ENCODE assay signal across 18 cellular contexts in the genomic region with DNA sequence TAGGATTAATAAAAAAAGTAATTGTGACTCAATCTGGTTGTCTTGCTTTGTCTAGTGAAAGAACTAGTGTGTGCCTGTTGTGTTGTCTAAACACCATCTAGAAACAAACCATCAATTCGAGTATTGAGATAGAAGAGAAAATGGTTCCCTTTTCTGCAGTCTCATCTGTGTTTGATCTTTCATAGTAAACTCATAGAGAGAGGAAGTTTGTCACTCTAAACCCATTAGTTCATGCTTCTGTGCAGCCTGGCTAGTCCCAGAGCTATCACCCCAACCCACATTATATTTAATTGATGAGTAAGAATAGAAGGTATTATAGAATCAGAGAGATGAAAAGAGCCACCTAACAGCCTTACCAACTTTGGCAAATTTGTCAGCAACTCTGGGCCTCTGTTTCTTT.
"Had no signal": no experiment of that assay in that cellular context is flagged by ENCODE, and none has a peak within 500 bp of the region (broad histone marks: within the 10 kb centered on the region; RNA-seq: fewer than 3 reads in every experiment).

No MANE protein-coding gene starts in this region.

- H3K9me3 Mint-ChIP-seq: effector memory CD8-positive, alpha-beta T cell had no signal

- ATAC-seq: effector memory CD8-positive, alpha-beta T cell; gastroesophageal sphincter; left lobe of liver; mucosa of descending colon; naive thymus-derived CD8-positive, alpha-beta T cell had no signal

- H3K27ac Mint-ChIP-seq: dendritic cell treated with granulocyte-macrophage colony-stimulating factor and Interleukin-4, amounts not matched to agents 40 ng/mL and 50 ng/mL, for 4 days; effector memory CD8-positive, alpha-beta T cell; naive thymus-derived CD8-positive, alpha-beta T cell had no signal

- H3K27ac ChIP-seq: epithelial cell of prostate, gastroesophageal sphincter, neutrophil, sigmoid colon, skin epidermis had no signal

- H3K36me3 Mint-ChIP-seq: naive thymus-derived CD8-positive, alpha-beta T cell had no signal

- H3K36me3 ChIP-seq: esophagus muscularis mucosa, gastroesophageal sphincter, neutrophil, sigmoid colon had no signal

- H3K4me3 Mint-ChIP-seq: dendritic cell treated with granulocyte-macrophage colony-stimulating factor and Interleukin-4, amounts not matched to agents 40 ng/mL and 50 ng/mL, for 4 days; effector memory CD8-positive, alpha-beta T cell; naive thymus-derived CD8-positive, alpha-beta T cell had no signal

- H3K27me3 ChIP-seq: esophagus muscularis mucosa, gastroesophageal sphincter, neutrophil, sigmoid colon had no signal

- H3K4me1 Mint-ChIP-seq: naive thymus-derived CD8-positive, alpha-beta T cell had no signal

- DNase-seq: effector memory CD8-positive, alpha-beta T cell; foreskin fibroblast; glutamatergic neuron; islet precursor cell; mucosa of descending colon; naive thymus-derived CD8-positive, alpha-beta T cell; sigmoid colon; stimulated activated CD4-positive, alpha-beta T cell treated with anti-CD3 and anti-CD28 coated beads, Interleukin-2, amount 100 ng/mL, for 24 hours; stimulated activated CD4-positive, alpha-beta T cell treated with anti-CD3 and anti-CD28 coated beads, Interleukin-4, amount 100 ng/mL, for 4 hours; stimulated activated naive CD4-positive, alpha-beta T cell; trophoblast cell had no signal

- H3K4me3 ChIP-seq: esophagus muscularis mucosa, gastroesophageal sphincter, mucosa of descending colon, sigmoid colon, skin epidermis had no signal
